ENCODE assay signal across 18 cellular contexts in the genomic region with DNA sequence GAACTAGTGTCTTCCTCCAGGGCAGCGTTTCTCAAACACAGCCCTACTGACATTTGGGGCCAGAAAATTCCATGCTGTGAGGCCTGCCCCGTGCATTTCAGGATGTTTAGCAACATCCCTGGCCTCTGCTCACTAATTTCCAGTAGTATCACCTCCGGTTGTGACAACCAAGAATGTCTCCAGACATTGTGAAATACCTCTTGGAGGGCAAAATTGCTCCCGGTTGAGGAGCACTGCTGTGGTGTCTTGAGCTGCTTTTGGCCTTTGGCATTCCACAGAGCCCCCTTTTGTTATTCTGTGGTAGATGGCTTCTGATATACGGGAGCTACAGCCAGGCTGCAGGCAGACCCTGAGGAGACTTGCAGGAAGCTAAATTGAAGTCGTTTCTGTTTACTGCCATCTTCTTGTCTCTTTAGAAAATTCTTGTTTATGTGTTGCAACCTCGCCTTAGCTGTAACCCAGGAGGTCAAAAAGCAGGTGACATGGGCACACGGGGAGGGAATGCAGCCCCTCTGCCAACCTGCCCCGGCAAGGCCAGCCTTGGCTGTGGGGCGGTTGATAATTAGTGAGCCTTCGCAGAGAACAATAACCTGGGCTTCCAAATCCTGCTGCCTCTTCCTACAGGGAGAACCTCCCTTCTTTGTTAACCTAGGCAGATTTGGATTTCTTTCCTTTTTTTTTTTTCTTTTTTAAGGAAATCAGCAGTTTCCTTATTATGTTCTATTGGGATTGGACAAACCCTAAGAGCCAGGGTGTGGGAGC.
DNase-seq lines count a peak whose midpoint lies in the region; ATAC-seq, FAIRE-seq and TF ChIP-seq lines count a peak whose summit lies in the region.
"Had no signal": no experiment of that assay in that cellular context is flagged by ENCODE, and none has a peak within 500 bp of the region (broad histone marks: within the 10 kb centered on the region; RNA-seq: fewer than 3 reads in every experiment).

No MANE protein-coding gene starts in this region.

- dilution Hi-C loops in endothelial cell of umbilical vein (cut with MboI; ENCODE audit: extremely low pct_ligation_motif_present, low sequenced_read_pairs), result no loop called here

- H3K36me3 Mint-ChIP-seq in CD4-positive, alpha-beta T cell (ENCODE audit: low read depth), result no peaks in the 10 kb centered on the region
- H3K36me3 Mint-ChIP-seq in activated naive CD4-positive, alpha-beta T cell treated with anti-CD3 and anti-CD28 coated beads, Interleukin-2, amount 10 ng/mL, durations not matched to agents 7 days and 5 days, result no peaks in the 10 kb centered on the region
- H3K36me3 Mint-ChIP-seq: mesothelial cell of epicardium had no signal

- no peaks in the 10 kb centered on the region for H3K27me3 ChIP-seq in Panc1 (ENCODE audit: control insufficient read depth, insufficient read depth, low read length)
- no peaks in the 10 kb centered on the region for H3K27me3 ChIP-seq in endothelial cell of umbilical vein (ENCODE audit: control insufficient read depth in 2 of 2, insufficient read depth in 2 of 2, low read length in 2 of 2)
- no peaks in the 10 kb centered on the region for H3K27me3 ChIP-seq in trophoblast cell (ENCODE audit: insufficient read depth, low read length)
- H3K27me3 ChIP-seq in CD4-positive, alpha-beta T cell (ENCODE audit: control insufficient read depth, insufficient read depth, low read length), result peaks cover 4% of the 10 kb centered on the region
- H3K27me3 ChIP-seq: upper lobe of right lung had no signal

- H3K27ac Mint-ChIP-seq in CD4-positive, alpha-beta T cell, result no peak overlapping the region
- no peak overlapping the region for H3K27ac Mint-ChIP-seq in activated naive CD4-positive, alpha-beta T cell treated with anti-CD3 and anti-CD28 coated beads, Interleukin-2, amount 10 ng/mL, durations not matched to agents 7 days and 5 days
- H3K27ac Mint-ChIP-seq: activated T-cell treated with anti-CD3 and anti-CD28 coated beads, Interleukin-2, amount 50 U/mL, for 72 hours; effector memory CD8-positive, alpha-beta T cell; mesothelial cell of epicardium had no signal

- TF ChIP-seq CTCF in Panc1 (IDR thresholded peaks at IDR 0.05) (no peak), endothelial cell of umbilical vein (IDR thresholded peaks at IDR 0.05; ENCODE audit: extremely low read depth in 1 of 2, insufficient read depth in 1 of 2, low read depth in 1 of 2, low read length in 2 of 2) (no peak)
- no peak for TF ChIP-seq CTCF in CD4-positive, alpha-beta T cell (IDR thresholded peaks at IDR 0.05)

- peak overlapping the region; percentile 82 for H2BK120ac ChIP-seq in trophoblast cell (ENCODE audit: insufficient read depth, low read length, poor library complexity)

- H3K9me1 ChIP-seq in endothelial cell of umbilical vein (replicated peaks; ENCODE audit: control insufficient read depth, extremely low read depth, insufficient read depth, low read length), result no peaks in the 10 kb centered on the region

- ATAC-seq in Panc1, result peak; percentile 37; the same call in 1 of the 2 replicates
- no peak for ATAC-seq in CD4-positive, alpha-beta T cell (ENCODE audit: poor library complexity)
- ATAC-seq: activated T-cell treated with anti-CD3 and anti-CD28 coated beads, Interleukin-2, amount 50 U/mL, for 72 hours; effector memory CD8-positive, alpha-beta T cell; upper lobe of right lung had no signal

- H3K79me2 ChIP-seq in endothelial cell of umbilical vein (ENCODE audit: control insufficient read depth, insufficient read depth, low read length), result no peaks in the 10 kb centered on the region
- no peaks in the 10 kb centered on the region for H3K79me2 ChIP-seq in trophoblast cell (ENCODE audit: control insufficient read depth, insufficient read depth, low read length, poor library complexity)

- peaks cover 19% of the 10 kb centered on the region for H3K79me1 ChIP-seq in trophoblast cell (ENCODE audit: low read length)

- H3K27ac ChIP-seq in Panc1 (ENCODE audit: low read length) (no peak overlapping the region), endothelial cell of umbilical vein (ENCODE audit: insufficient read depth, low read depth, low read length) (peak overlapping the region; percentile 78), trophoblast cell (ENCODE audit: low read depth, low read length) (peak overlapping the region; percentile 89)
- no peak overlapping the region for H3K27ac ChIP-seq in CD4-positive, alpha-beta T cell (ENCODE audit: low read depth, low read length)
- H3K27ac ChIP-seq: upper lobe of right lung had no signal

- FAIRE-seq in endothelial cell of umbilical vein (lab: Jason Lieb, UNC), result peak; percentile 18
- FAIRE-seq in GM12892 (lab: Jason Lieb, UNC), result no peak
- FAIRE-seq: D721Med, GM12891 had no signal

- H3K23ac ChIP-seq in trophoblast cell (ENCODE audit: low read length), result no peak overlapping the region

- H3K36me3 ChIP-seq in Panc1 (ENCODE audit: control insufficient read depth, insufficient read depth, low read length) (no peaks in the 10 kb centered on the region), endothelial cell of umbilical vein (ENCODE audit: control insufficient read depth in 2 of 2, extremely low read depth in 1 of 2, insufficient read depth in 2 of 2, low read length in 2 of 2) (no peaks in the 10 kb centered on the region), trophoblast cell (ENCODE audit: control insufficient read depth in 1 of 2, insufficient read depth in 2 of 2, low read length in 2 of 2) (no peaks in the 10 kb centered on the region)
- H3K36me3 ChIP-seq: upper lobe of right lung had no signal

- H2BK5ac ChIP-seq in trophoblast cell (ENCODE audit: low read depth, low read length, poor library complexity), result peak overlapping the region; percentile 77

- peak overlapping the region; percentile 67 for H2BK12ac ChIP-seq in trophoblast cell (ENCODE audit: low read length)

- no peak overlapping the region for H3K4ac ChIP-seq in trophoblast cell (ENCODE audit: low read depth, low read length)

- intact Hi-C loops in Panc1 (cut with micrococcal nuclease; ENCODE audit: unreplicated experiment) (no loop called here), endothelial cell of umbilical vein (cut with micrococcal nuclease) (loop anchor here (10.0 kb wide), 1 partner anchor 530 kb away; a partner anchor contains a TSS)
- intact Hi-C loops in CD4-positive, alpha-beta T cell (cut with DNase I, micrococcal nuclease), result no loop called here

- H3K27me3 Mint-ChIP-seq in CD4-positive, alpha-beta T cell, result peaks cover 35% of the 10 kb centered on the region
- peaks cover 9% of the 10 kb centered on the region for H3K27me3 Mint-ChIP-seq in activated naive CD4-positive, alpha-beta T cell treated with anti-CD3 and anti-CD28 coated beads, Interleukin-2, amount 10 ng/mL, durations not matched to agents 7 days and 5 days

- H3K9me3 Mint-ChIP-seq in CD4-positive, alpha-beta T cell, result no peaks in the 10 kb centered on the region
- H3K9me3 Mint-ChIP-seq in activated naive CD4-positive, alpha-beta T cell treated with anti-CD3 and anti-CD28 coated beads, Interleukin-2, amount 10 ng/mL, durations not matched to agents 7 days and 5 days, result no peaks in the 10 kb centered on the region
- H3K9me3 Mint-ChIP-seq: activated T-cell treated with anti-CD3 and anti-CD28 coated beads, Interleukin-2, amount 50 U/mL, for 72 hours; effector memory CD8-positive, alpha-beta T cell; mesothelial cell of epicardium had no signal

- peak overlapping the region; percentile 7 for H4K8ac ChIP-seq in trophoblast cell (ENCODE audit: low read depth, low read length)

- no peaks in the 10 kb centered on the region for H3K4me1 Mint-ChIP-seq in CD4-positive, alpha-beta T cell (ENCODE audit: low read depth)
- no peaks in the 10 kb centered on the region for H3K4me1 Mint-ChIP-seq in activated naive CD4-positive, alpha-beta T cell treated with anti-CD3 and anti-CD28 coated beads, Interleukin-2, amount 10 ng/mL, durations not matched to agents 7 days and 5 days

- H4K20me1 ChIP-seq in endothelial cell of umbilical vein (replicated peaks; ENCODE audit: control insufficient read depth, extremely low read depth, insufficient read depth, low read length), result no peaks in the 10 kb centered on the region

- H3K4me3 Mint-ChIP-seq in CD4-positive, alpha-beta T cell, result no peak overlapping the region
- no peak overlapping the region for H3K4me3 Mint-ChIP-seq in activated naive CD4-positive, alpha-beta T cell treated with anti-CD3 and anti-CD28 coated beads, Interleukin-2, amount 10 ng/mL, durations not matched to agents 7 days and 5 days
- H3K4me3 Mint-ChIP-seq: activated T-cell treated with anti-CD3 and anti-CD28 coated beads, Interleukin-2, amount 50 U/mL, for 72 hours; effector memory CD8-positive, alpha-beta T cell; mesothelial cell of epicardium had no signal

- H3K4me2 ChIP-seq in endothelial cell of umbilical vein (ENCODE audit: insufficient read depth, low read length), result no peak overlapping the region
- H3K4me2 ChIP-seq in trophoblast cell (ENCODE audit: low read length), result peak overlapping the region; percentile 53

- in situ Hi-C loops in Panc1 (cut with HindIII; ENCODE audit: low pct_unique_long_range_greater_than_20kb, low sequenced_read_pairs), result no loop called here

- H4K91ac ChIP-seq in trophoblast cell (ENCODE audit: low read depth, low read length), result peak overlapping the region; percentile 56

- H3K14ac ChIP-seq in trophoblast cell (ENCODE audit: low read length), result peak overlapping the region; percentile 59

- H3K4me1 ChIP-seq in Panc1 (ENCODE audit: control insufficient read depth, insufficient read depth, low read length) (no peaks in the 10 kb centered on the region), endothelial cell of umbilical vein (ENCODE audit: control insufficient read depth, extremely low read depth, insufficient read depth, low read length) (peaks cover 37% of the 10 kb centered on the region), trophoblast cell (ENCODE audit: control insufficient read depth in 1 of 2, insufficient read depth in 2 of 2, low read length in 2 of 2) (peaks cover 21 to 23% of the 10 kb centered on the region in 2 experiments)
- H3K4me1 ChIP-seq: upper lobe of right lung had no signal

- H3K18ac ChIP-seq in trophoblast cell (ENCODE audit: low read length), result no peak overlapping the region

- peak overlapping the region; percentile 72 for H2AFZ ChIP-seq in endothelial cell of umbilical vein (ENCODE audit: low read depth, low read length)
- no peak overlapping the region for H2AFZ ChIP-seq in trophoblast cell (ENCODE audit: insufficient read depth, low read length, poor library complexity)

- no peak overlapping the region for H4K12ac ChIP-seq in trophoblast cell (ENCODE audit: low read depth, low read length)

- WGBS in trophoblast cell (ENCODE audit: extremely low coverage, insufficient coverage, insufficient read length), result no CpG with 5 or more reads among the region's 11 CpGs

- no peak overlapping the region for H2AK5ac ChIP-seq in trophoblast cell (ENCODE audit: low read length)

- CTCF ChIA-PET in Panc1 (lab: Charles Lee), result interaction anchor here (0.7 kb wide), 1 partner anchor 90 kb away, joined by 4 read pairs; no protein-coding TSS in a partner anchor
- CTCF ChIA-PET in endothelial cell of umbilical vein (lab: Charles Lee), result interaction anchor here (1.3 to 3.4 kb wide), 4 partner anchors 14 to 581 kb away, joined by 3 to 11 read pairs (median 4); no protein-coding TSS in a partner anchor
- CTCF ChIA-PET in CD4-positive, alpha-beta T cell (lab: Charles Lee), result no interaction called here
- CTCF ChIA-PET in activated naive CD4-positive, alpha-beta T cell treated with anti-CD3 and anti-CD28 coated beads, Interleukin-2, amount 10 ng/mL, durations not matched to agents 7 days and 5 days (lab: Charles Lee), result no interaction called here

- DNase-seq in SIG-M5 treated with dmso at 0.1 percent for 504 hours (lab: John Stamatoyannopoulos, UW; ENCODE audit: unreplicated experiment), result peak; percentile 58
- DNase-seq in SIG-M5 (lab: John Stamatoyannopoulos, UW), result no peak
- DNase-seq in Panc1 (ENCODE audit: low read depth, low spot score), result no peak
- DNase-seq in endothelial cell of umbilical vein (ENCODE audit: low read depth, low spot score), result peak; percentile 14
- peak; percentile 79 to 92 for DNase-seq in trophoblast cell
- DNase-seq in CD4-positive, alpha-beta T cell, result no peak
- DNase-seq in GM12892 (ENCODE audit: insufficient read length), result no peak
- no peak for DNase-seq in activated naive CD4-positive, alpha-beta T cell treated with anti-CD3 and anti-CD28 coated beads, Interleukin-2, amount 10 ng/mL, durations not matched to agents 7 days and 5 days
- DNase-seq: activated CD4-positive, alpha-beta T cell treated with anti-CD3 and anti-CD28 coated beads for 4 hours; activated T-cell treated with anti-CD3 and anti-CD28 coated beads, Interleukin-2, amount 50 U/mL, for 72 hours; effector memory CD8-positive, alpha-beta T cell; GOT3; NCI-H1417; NCI-H510A; upper lobe of right lung had no signal

- BruUV-seq in Panc1 (replicated peaks; lab: Mats Ljungman, UMichigan), result no TSS peak
- BruUV-seq in endothelial cell of umbilical vein (replicated peaks; lab: Mats Ljungman, UMichigan), result no TSS peak

- H3K9ac ChIP-seq in endothelial cell of umbilical vein (replicated peaks; ENCODE audit: extremely low read depth, insufficient read depth, low read length) (no peak overlapping the region), trophoblast cell (ENCODE audit: low read length) (no peak overlapping the region)

- TF ChIP-seq POLR2A in endothelial cell of umbilical vein (IDR thresholded peaks at IDR 0.05; ENCODE audit: low read depth, low read length) (no peak), GM12892 (IDR thresholded peaks at IDR 0.05; ENCODE audit: low read depth, low read length) (no peak)

- H3K9me3 ChIP-seq in Panc1 (ENCODE audit: control insufficient read depth, insufficient read depth, low read depth, low read length), result no peaks in the 10 kb centered on the region
- H3K9me3 ChIP-seq in endothelial cell of umbilical vein (replicated peaks; ENCODE audit: control insufficient read depth, insufficient read depth, low read length), result no peaks in the 10 kb centered on the region
- no peaks in the 10 kb centered on the region for H3K9me3 ChIP-seq in trophoblast cell (ENCODE audit: insufficient read depth, low read depth, low read length)
- no peaks in the 10 kb centered on the region for H3K9me3 ChIP-seq in CD4-positive, alpha-beta T cell (ENCODE audit: control insufficient read depth, low read length)
- H3K9me3 ChIP-seq: upper lobe of right lung had no signal

- POLR2A ChIA-PET in Panc1 (lab: Charles Lee) (no interaction called here), endothelial cell of umbilical vein (lab: Charles Lee) (interaction anchor here (0.5 kb wide), 1 partner anchor 75 kb away, joined by 4 read pairs; a partner anchor contains a TSS)
- POLR2A ChIA-PET in CD4-positive, alpha-beta T cell (lab: Charles Lee), result no interaction called here

- H3K4me3 ChIP-seq in Panc1 (ENCODE audit: low read depth in 2 of 2, low read length in 2 of 2) (no peak overlapping the region), endothelial cell of umbilical vein (replicated peaks in 1 of 3; ENCODE audit: insufficient read depth in 1 of 3, low read depth in 1 of 3, low read length in 3 of 3) (no peak overlapping the region), trophoblast cell (ENCODE audit: low read depth, low read length) (no peak overlapping the region)
- H3K4me3 ChIP-seq: upper lobe of right lung had no signal

Comparison
In these comparisons a context has a peak if more than half of its experiments do, and no peak if none do; other contexts are left out.
1. DNase-seq: peak in SIG-M5 treated with dmso at 0.1 percent for 504 hours (single experiment), endothelial cell of umbilical vein (single experiment) and trophoblast cell (2 of 2); none in SIG-M5 (single experiment), Panc1 (single experiment), CD4-positive, alpha-beta T cell (0 of 10), GM12892 (single experiment) and activated naive CD4-positive, alpha-beta T cell treated with anti-CD3 and anti-CD28 coated beads, Interleukin-2, amount 10 ng/mL, durations not matched to agents 7 days and 5 days (single experiment).
2. H3K27ac ChIP-seq: peak in endothelial cell of umbilical vein (single experiment) and trophoblast cell (single experiment); none in Panc1 (single experiment) and CD4-positive, alpha-beta T cell (single experiment).
3. CTCF ChIA-PET loops: an anchor here in Panc1 (0.7 kb wide) and endothelial cell of umbilical vein (1.3 to 3.4 kb wide); none called in CD4-positive, alpha-beta T cell and activated naive CD4-positive, alpha-beta T cell treated with anti-CD3 and anti-CD28 coated beads, Interleukin-2, amount 10 ng/mL, durations not matched to agents 7 days and 5 days.